In the genomic region with DNA sequence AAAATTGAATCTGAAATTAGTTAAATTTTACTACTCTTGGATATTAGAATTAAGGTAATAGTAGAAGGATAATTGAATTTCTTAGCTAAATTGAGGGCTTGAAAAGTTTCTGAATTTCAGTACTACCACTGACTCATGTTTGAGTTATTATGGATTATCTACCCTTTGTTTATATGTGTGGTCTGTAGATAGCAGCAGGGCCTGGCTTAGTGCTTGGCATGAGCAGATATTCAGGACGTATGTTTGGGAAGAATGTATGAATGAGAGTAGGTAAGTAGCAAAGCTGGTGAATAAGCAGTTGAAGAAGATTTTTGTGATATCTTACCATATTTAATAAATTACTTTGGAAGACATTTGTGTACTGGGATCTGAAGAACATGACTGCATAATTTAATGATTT, we compare ENCODE assay signal across 21 cellular contexts.
DNase-seq lines count a peak whose midpoint lies in the region; ATAC-seq and TF ChIP-seq lines count a peak whose summit lies in the region.
"Had no signal": no experiment of that assay in that cellular context is flagged by ENCODE, and none has a peak within 500 bp of the region (broad histone marks: within the 10 kb centered on the region; RNA-seq: fewer than 3 reads in every experiment).

No MANE protein-coding gene starts in this region.

- H2BK15ac ChIP-seq in mesenchymal stem cell (ENCODE audit: low read depth, poor library complexity, severe bottlenecking): no peak overlapping the region

- H4K91ac ChIP-seq in mesenchymal stem cell (ENCODE audit: low read length): no peak overlapping the region

- H3K27ac ChIP-seq in brain microvascular endothelial cell (no peak overlapping the region), mesenchymal stem cell (ENCODE audit: low read length, poor library complexity, severe bottlenecking) (no peak overlapping the region)
- H3K27ac ChIP-seq: SK-N-MC had no signal

- no peak overlapping the region for H2AFZ ChIP-seq in mesenchymal stem cell (ENCODE audit: low read depth, low read length)

- H2AK5ac ChIP-seq in mesenchymal stem cell (ENCODE audit: low read length, severe bottlenecking): no peak overlapping the region

- H3K36me3 ChIP-seq in MG63: no peaks in the 10 kb centered on the region
- H3K36me3 ChIP-seq in brain microvascular endothelial cell (replicated peaks): no peaks in the 10 kb centered on the region
- no peaks in the 10 kb centered on the region for H3K36me3 ChIP-seq in mesenchymal stem cell (ENCODE audit: control insufficient read depth in 1 of 2, insufficient read depth in 2 of 2, low read depth in 1 of 2, low read length in 2 of 2)

- H3K4me1 ChIP-seq in mesenchymal stem cell (ENCODE audit: control insufficient read depth, insufficient read depth, low read depth, low read length): no peaks in the 10 kb centered on the region

- H2BK120ac ChIP-seq in mesenchymal stem cell (ENCODE audit: low read depth, low read length): no peak overlapping the region

- no peak overlapping the region for H3K14ac ChIP-seq in mesenchymal stem cell (ENCODE audit: low read length in 2 of 2)

- in situ Hi-C loops in brain microvascular endothelial cell (cut with HindIII; ENCODE audit: low pct_ligation_motif_present, low sequenced_read_pairs): no loop called here

- peak; percentile 0 for DNase-seq in EL
- DNase-seq in MG63: peak; percentile 72
- peak; percentile 53 for DNase-seq in brain microvascular endothelial cell
- DNase-seq in mesenchymal stem cell: peak; percentile 56
- DNase-seq in activated naive CD4-positive, alpha-beta T cell (lab: John Stamatoyannopoulos, UW): no peak
- no peak for DNase-seq in AG08395 (ENCODE audit: low spot score)
- DNase-seq: ACHN; CD4-positive, CD25-positive, alpha-beta regulatory T cell; COR-L47; DMS 273 treated with DMSO at 0.1 percent for 48 hours; DND-41; GDM1; GOT3; Karpas-422; NCI-H1092; NCI-H510A treated with DMSO at 0.1 percent for 48 hours; SHP77; T-helper 1 cell had no signal

- no peak overlapping the region for H2BK5ac ChIP-seq in mesenchymal stem cell (ENCODE audit: low read depth, low read length, poor library complexity, severe bottlenecking)

- H3K9me3 ChIP-seq in MG63: no peaks in the 10 kb centered on the region
- no peaks in the 10 kb centered on the region for H3K9me3 ChIP-seq in mesenchymal stem cell (ENCODE audit: control insufficient read depth, low read length)

- H3K18ac ChIP-seq in mesenchymal stem cell (ENCODE audit: low read depth in 1 of 2, low read length in 2 of 2): no peak overlapping the region

- H3K4ac ChIP-seq in mesenchymal stem cell (ENCODE audit: low read depth in 1 of 2, low read length in 2 of 2): no peak overlapping the region

- H3K9ac ChIP-seq in mesenchymal stem cell (ENCODE audit: low read length): no peak overlapping the region

- no peak overlapping the region for H4K8ac ChIP-seq in mesenchymal stem cell (ENCODE audit: low read length)

- H3K4me3 ChIP-seq in MG63: no peak overlapping the region
- H3K4me3 ChIP-seq in brain microvascular endothelial cell (ENCODE audit: low read depth, low read length): no peak overlapping the region
- H3K4me3 ChIP-seq in mesenchymal stem cell (ENCODE audit: insufficient read depth in 1 of 2, low read depth in 1 of 2, low read length in 2 of 2): no peak overlapping the region
- H3K4me3 ChIP-seq: SK-N-MC had no signal

- H3K23ac ChIP-seq in mesenchymal stem cell (ENCODE audit: low read length in 2 of 2): no peak overlapping the region

- no peaks in the 10 kb centered on the region for H3K27me3 ChIP-seq in MG63
- no peaks in the 10 kb centered on the region for H3K27me3 ChIP-seq in brain microvascular endothelial cell (replicated peaks)
- no peaks in the 10 kb centered on the region for H3K27me3 ChIP-seq in mesenchymal stem cell (ENCODE audit: control insufficient read depth in 1 of 2, insufficient read depth in 1 of 2, low read length in 2 of 2)

- 17% methylated on average over 1 of the region's 1 CpG for whole genome bisulfite sequencing in mesenchymal stem cell

- TF ChIP-seq CTCF in brain microvascular endothelial cell (IDR thresholded peaks at IDR 0.05; ENCODE audit: low read depth, low read length, missing control alignments): no peak

- no peak overlapping the region for H2BK12ac ChIP-seq in mesenchymal stem cell (ENCODE audit: low read length in 2 of 2)

- H3K79me1 ChIP-seq in mesenchymal stem cell (replicated peaks; ENCODE audit: low read length, poor library complexity, severe bottlenecking): no peaks in the 10 kb centered on the region

- H3K4me2 ChIP-seq in mesenchymal stem cell (ENCODE audit: low read length, poor library complexity, severe bottlenecking): no peak overlapping the region

- ATAC-seq in GM18870 (IDR thresholded peaks at IDR 0.05; ENCODE audit: unreplicated experiment) (no peak), GM18858 (IDR thresholded peaks at IDR 0.05; ENCODE audit: unreplicated experiment) (no peak)

Comparison
In these comparisons a context has a peak if more than half of its experiments do, and no peak if none do; other contexts are left out.
1. DNase-seq: peak in EL (single experiment), MG63 (single experiment), brain microvascular endothelial cell (single experiment) and mesenchymal stem cell (single experiment); none in activated naive CD4-positive, alpha-beta T cell (0 of 4) and AG08395 (single experiment).